In the genomic region with DNA sequence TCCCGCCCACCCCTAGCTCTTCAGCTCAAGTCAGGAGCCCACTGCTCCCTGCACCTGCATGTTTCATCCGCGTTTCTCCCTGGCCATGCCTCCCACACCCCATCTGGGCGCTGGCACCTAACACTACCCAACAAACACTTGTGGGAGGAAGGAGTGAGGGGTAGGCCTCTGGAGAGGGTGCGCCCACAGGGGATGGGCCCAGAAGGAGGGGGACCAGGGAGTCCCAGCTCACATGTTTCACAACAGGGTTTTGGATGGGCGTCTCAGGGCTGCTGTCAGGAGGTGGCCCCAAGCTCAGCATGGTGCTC, we compare ENCODE assay signal across 22 cellular contexts. TPM values are rescaled to one million over a fixed set of nuclear protein-coding genes. Genes with fewer than 3 reads are reported as not detected.
"Had no signal": no experiment of that assay in that cellular context is flagged by ENCODE, and none has a peak within 500 bp of the region (broad histone marks: within the 10 kb centered on the region; RNA-seq: fewer than 3 reads in every experiment).

No MANE protein-coding gene starts in this region.

- H3K27me3 ChIP-seq: colonic mucosa, esophagus squamous epithelium, heart right ventricle, neutrophil, sigmoid colon, stomach, thyroid gland had no signal

- H3K4me1 ChIP-seq: colonic mucosa, esophagus squamous epithelium, heart right ventricle, lower lobe of right lung, psoas muscle, sigmoid colon, stomach, thyroid gland had no signal

- DNase-seq: colonic mucosa; effector memory CD4-positive, alpha-beta T cell; erythroblast; esophagus squamous epithelium; foreskin melanocyte; glutamatergic neuron; heart right ventricle; hippocampal formation; immature natural killer cell; islet precursor cell; kidney glomerular epithelial cell; lower lobe of right lung; sigmoid colon; stimulated activated CD8-positive, alpha-beta memory T cell treated with anti-CD3 and anti-CD28 coated beads, Interleukin-4, amount 100 ng/mL, for 48 hours; stimulated activated naive CD4-positive, alpha-beta T cell treated with Interleukin-2 at 50 U/mL for 16 hours; stomach; thyroid gland had no signal

- H3K4me3 ChIP-seq: colonic mucosa, esophagus squamous epithelium, heart right ventricle, lower lobe of right lung, psoas muscle, sigmoid colon, stomach, thyroid gland had no signal

- H3K9me3 ChIP-seq: colonic mucosa, esophagus squamous epithelium, heart right ventricle, lower lobe of right lung, neutrophil, psoas muscle, sigmoid colon, stomach, thyroid gland had no signal

- H3K27ac ChIP-seq: colonic mucosa, esophagus squamous epithelium, heart right ventricle, lower lobe of right lung, neutrophil, psoas muscle, sigmoid colon, stomach, thyroid gland had no signal

RNA-seq across cellular contexts. Expression of gene PTPRH, which starts 31.4 kb away (rescaled TPM):
- total RNA-seq: naive thymus-derived CD8-positive, alpha-beta T cell; osteocyte; temporal lobe had no signal
- polyA plus RNA-seq: immature natural killer cell; naive thymus-derived CD8-positive, alpha-beta T cell had no signal

RNA-seq across cellular contexts. Expression of gene BRSK1, which starts 43.1 kb away (rescaled TPM):
- polyA plus RNA-seq: immature natural killer cell had no signal
